In genomic region chr22:16562711-16563554, GRCh38 we compare ENCODE assay signal across 23 cellular contexts. TPM values are rescaled to one million over a fixed set of nuclear protein-coding genes. Genes with fewer than 3 reads are reported as not detected.
A peak's percentile ranks its signal among the peaks of the same experiment; 100 is the strongest.
DNase-seq lines count a peak whose midpoint lies in the region; ATAC-seq and TF ChIP-seq lines count a peak whose summit lies in the region.
"Had no signal": no experiment of that assay in that cellular context is flagged by ENCODE, and none has a peak within 500 bp of the region (broad histone marks: within the 10 kb centered on the region; RNA-seq: fewer than 3 reads in every experiment).

No MANE protein-coding gene starts in this region.

- ATAC-seq in Right ventricle myocardium superior (ENCODE audit: poor library complexity) (no peak), RWPE2 (ENCODE audit: low read depth) (no peak), lower lobe of right lung (no peak), HG02798 (IDR thresholded peaks at IDR 0.05; ENCODE audit: poor library complexity, unreplicated experiment) (no peak)
- ATAC-seq: A549, GM12878 had no signal

- intact Hi-C loops in Right ventricle myocardium superior (cut with DNase I), result no loop called here
- intact Hi-C loops in lower lobe of right lung (cut with DNase I), result no loop called here

- H3K36me3 ChIP-seq in right atrium auricular region (no peaks in the 10 kb centered on the region), RWPE2 (ENCODE audit: low read depth) (no peaks in the 10 kb centered on the region), lower lobe of right lung (no peaks in the 10 kb centered on the region), Karpas-422 (ENCODE audit: insufficient read depth, low read length) (no peaks in the 10 kb centered on the region)

- H4K20me1 ChIP-seq in Karpas-422 (ENCODE audit: insufficient read depth, low read depth, low read length), result no peaks in the 10 kb centered on the region

- H3K4me1 Mint-ChIP-seq in chondrocyte (ENCODE audit: low read depth), result no peaks in the 10 kb centered on the region
- H3K4me1 Mint-ChIP-seq: CD8-positive, alpha-beta memory T cell had no signal

- H3K27ac Mint-ChIP-seq in chondrocyte (ENCODE audit: unreplicated experiment), result no peak overlapping the region
- H3K27ac Mint-ChIP-seq: CD4-positive, alpha-beta T cell; CD8-positive, alpha-beta memory T cell had no signal

- H3K9me3 Mint-ChIP-seq in chondrocyte (ENCODE audit: low read depth), result no peaks in the 10 kb centered on the region

- H3K9me3 ChIP-seq in right atrium auricular region, result no peaks in the 10 kb centered on the region
- H3K9me3 ChIP-seq in RWPE2 (ENCODE audit: severe bottlenecking), result no peaks in the 10 kb centered on the region
- no peaks in the 10 kb centered on the region for H3K9me3 ChIP-seq in lower lobe of right lung
- H3K9me3 ChIP-seq in Karpas-422 (ENCODE audit: low read length), result no peaks in the 10 kb centered on the region; the same call in 1 of the 2 replicates
- H3K9me3 ChIP-seq: A549 had no signal

- H3K4me3 Mint-ChIP-seq in chondrocyte (ENCODE audit: unreplicated experiment), result no peak overlapping the region
- H3K4me3 Mint-ChIP-seq: CD4-positive, alpha-beta T cell; CD8-positive, alpha-beta memory T cell had no signal

- H3K4me1 ChIP-seq in right atrium auricular region (no peaks in the 10 kb centered on the region), RWPE2 (ENCODE audit: insufficient read depth, poor library complexity, severe bottlenecking) (no peaks in the 10 kb centered on the region), lower lobe of right lung (no peaks in the 10 kb centered on the region), Karpas-422 (ENCODE audit: low read length) (no peaks in the 10 kb centered on the region)
- H3K4me1 ChIP-seq: A549 had no signal

- H3K9ac ChIP-seq in Karpas-422 (ENCODE audit: low read length), result no peak overlapping the region
- H3K9ac ChIP-seq: GM23248 had no signal

- H3K27ac ChIP-seq in right atrium auricular region (no peak overlapping the region), RWPE2 (ENCODE audit: poor library complexity, severe bottlenecking) (no peak overlapping the region), lower lobe of right lung (no peak overlapping the region), Karpas-422 (ENCODE audit: low read length) (no peak overlapping the region)
- H3K27ac ChIP-seq: A549, C4-2B, GM23248 had no signal

- H3K4me3 ChIP-seq in right atrium auricular region (no peak overlapping the region), RWPE2 (ENCODE audit: severe bottlenecking) (no peak overlapping the region), lower lobe of right lung (no peak overlapping the region), Karpas-422 (ENCODE audit: low read length) (no peak overlapping the region)
- H3K4me3 ChIP-seq: A549, GM12878, GM23248 had no signal

- peak; percentile 40 for DNase-seq in Right ventricle myocardium superior
- no peak for DNase-seq in right atrium auricular region (ENCODE audit: low spot score)
- peak; percentile 73 for DNase-seq in RWPE2 (ENCODE audit: low spot score)
- peak; percentile 51 for DNase-seq in lower lobe of right lung
- DNase-seq in Karpas-422, result no peak
- DNase-seq in chondrocyte (ENCODE audit: low spot score), result no peak
- DNase-seq: 8988T; ACHN; AML-193; CD4-positive, alpha-beta T cell; CD8-positive, alpha-beta memory T cell; DMS 273 treated with DMSO at 0.1 percent for 48 hours; DMS79; EL; GDM1; GM23248; H7; HCEC 1CT had no signal

- no peaks in the 10 kb centered on the region for H3K79me2 ChIP-seq in Karpas-422 (ENCODE audit: low read length)

- no peaks in the 10 kb centered on the region for H3K9me2 ChIP-seq in Karpas-422 (replicated peaks; ENCODE audit: insufficient read depth, low read length)

- H3K36me3 Mint-ChIP-seq in chondrocyte (ENCODE audit: low read depth), result no peaks in the 10 kb centered on the region
- H3K36me3 Mint-ChIP-seq: CD8-positive, alpha-beta memory T cell had no signal

- no peak overlapping the region for H2AFZ ChIP-seq in Karpas-422 (ENCODE audit: low read length)
- H2AFZ ChIP-seq: GM23248 had no signal

- TF ChIP-seq CTCF in right atrium auricular region (IDR thresholded peaks at IDR 0.05) (no peak), RWPE2 (IDR thresholded peaks at IDR 0.05; ENCODE audit: poor library complexity, severe bottlenecking) (no peak), lower lobe of right lung (IDR thresholded peaks at IDR 0.05) (no peak), chondrocyte (IDR thresholded peaks at IDR 0.05) (no peak)

- H3K27me3 ChIP-seq in right atrium auricular region, result no peaks in the 10 kb centered on the region
- no peaks in the 10 kb centered on the region for H3K27me3 ChIP-seq in RWPE2 (ENCODE audit: insufficient read depth, poor library complexity, severe bottlenecking)
- H3K27me3 ChIP-seq in lower lobe of right lung (ENCODE audit: low read depth), result no peaks in the 10 kb centered on the region
- H3K27me3 ChIP-seq in Karpas-422 (ENCODE audit: low read length), result no peaks in the 10 kb centered on the region

- H3K27me3 Mint-ChIP-seq in chondrocyte (ENCODE audit: low read depth), result no peaks in the 10 kb centered on the region
- H3K27me3 Mint-ChIP-seq: CD4-positive, alpha-beta T cell; CD8-positive, alpha-beta memory T cell had no signal

- H3K4me2 ChIP-seq in Karpas-422 (ENCODE audit: low read depth, low read length, poor library complexity, severe bottlenecking), result no peak overlapping the region
- H3K4me2 ChIP-seq: A549 had no signal

RNA-seq across cellular contexts. Expression of gene CCT8L2, which starts 29.7 kb away (rescaled TPM):
- total RNA-seq in Right ventricle myocardium superior (not detected), right atrium auricular region (not detected), lower lobe of right lung (not detected), chondrocyte (not detected in 3 replicates)
- total RNA-seq in Karpas-422 (2014; rRNA removed; shearing (Covaris generic); ENCODE audit: low replicate concordance), result not detected in 2 replicates
- total RNA-seq: CD4-positive, alpha-beta T cell; CD8-positive, alpha-beta memory T cell; GM12878; GM23248; H1; H7 had no signal

Comparison
In these comparisons a context has a peak if more than half of its experiments do, and no peak if none do; other contexts are left out.
1. DNase-seq: peak in Right ventricle myocardium superior (single experiment), RWPE2 (single experiment) and lower lobe of right lung (single experiment); none in right atrium auricular region (single experiment), Karpas-422 (single experiment) and chondrocyte (single experiment).